16 cellular contexts compared by ENCODE assay signal in genomic region chr5:133735346-133735745, GRCh38.
A peak's percentile ranks its signal among the peaks of the same experiment; 100 is the strongest.
DNase-seq lines count a peak whose midpoint lies in the region; ATAC-seq and TF ChIP-seq lines count a peak whose summit lies in the region.
"Had no signal": no experiment of that assay in that cellular context is flagged by ENCODE, and none has a peak within 500 bp of the region (broad histone marks: within the 10 kb centered on the region; RNA-seq: fewer than 3 reads in every experiment).

No MANE protein-coding gene starts in this region.

- peaks cover 0 to 2% of the 10 kb centered on the region in 2 donors for H3K4me1 ChIP-seq in aorta (ENCODE audit: control insufficient read depth in 1 of 2, insufficient read depth in 2 of 2, low read length in 2 of 2)
- H3K4me1 ChIP-seq in Peyer's patch: no peaks in the 10 kb centered on the region
- H3K4me1 ChIP-seq: foreskin keratinocyte had no signal

- intact Hi-C loops in aorta (cut with DNase I): no loop called here

- DNase-seq in DMS153 (lab: John Stamatoyannopoulos, UW) (peak; percentile 6), DMS153 treated with DMSO at 0.1 percent for 48 hours (lab: John Stamatoyannopoulos, UW; ENCODE audit: unreplicated experiment) (no peak), SW480 (ENCODE audit: low spot score) (peak; percentile 52), glomerular endothelial cell (ENCODE audit: extremely low read depth, low read depth, low spot score) (peak; percentile 25), aorta (no peak), NCI-H187 treated with DMSO at 0.1 percent for 48 hours (lab: John Stamatoyannopoulos, UW) (no peak), Peyer's patch (no peak), NCI-H446 treated with DMSO at 0.1 percent for 48 hours (lab: John Stamatoyannopoulos, UW) (no peak)
- DNase-seq: activated CD8-positive, alpha-beta T cell treated with anti-CD3 and anti-CD28 coated beads for 36 hours; activated gamma-delta T cell treated with Interleukin-2 at 50 U/mL for 16 hours; Caco-2; foreskin keratinocyte; naive B cell had no signal

- ATAC-seq in aorta (ENCODE audit: low FRiP score): no peak
- ATAC-seq: activated CD8-positive, alpha-beta T cell treated with anti-CD3 and anti-CD28 coated beads for 36 hours; foreskin keratinocyte; sciatic nerve had no signal

- H3K4me3 ChIP-seq in aorta (ENCODE audit: low read length in 2 of 2): no peak overlapping the region
- H3K4me3 ChIP-seq in Peyer's patch: no peak overlapping the region
- H3K4me3 ChIP-seq: GM12878 had no signal

- no peak for TF ChIP-seq POLR2A in Peyer's patch (IDR thresholded peaks at IDR 0.05)

- H3K9me3 ChIP-seq in aorta (ENCODE audit: control insufficient read depth, low read length) (peaks cover under 1% of the 10 kb centered on the region), Peyer's patch (no peaks in the 10 kb centered on the region)
- H3K9me3 ChIP-seq: Caco-2 had no signal

- no peak for TF ChIP-seq CTCF in Peyer's patch (IDR thresholded peaks at IDR 0.05)

- peak overlapping the region; percentile 12 to 70 for H3K27ac ChIP-seq in aorta (ENCODE audit: low read depth in 1 of 2, low read length in 2 of 2)
- no peak overlapping the region for H3K27ac ChIP-seq in Peyer's patch
- H3K27ac ChIP-seq: 22Rv1, foreskin keratinocyte had no signal

- no peaks in the 10 kb centered on the region for H3K27me3 ChIP-seq in aorta (ENCODE audit: control insufficient read depth in 1 of 2, insufficient read depth in 2 of 2, low read length in 1 of 2)
- no peaks in the 10 kb centered on the region for H3K27me3 ChIP-seq in Peyer's patch

- H3K36me3 ChIP-seq in aorta (ENCODE audit: control insufficient read depth in 1 of 2, insufficient read depth in 2 of 2, low read length in 1 of 2): no peaks in the 10 kb centered on the region
- H3K36me3 ChIP-seq in Peyer's patch: no peaks in the 10 kb centered on the region

- 11 to 12% methylated on average over 9 of the region's 9 CpGs for WGBS in aorta, 2 donors

Comparison
In these comparisons a context has a peak if more than half of its experiments do, and no peak if none do; other contexts are left out.
1. DNase-seq: peak in DMS153 (single experiment), SW480 (single experiment) and glomerular endothelial cell (single experiment); none in DMS153 treated with DMSO at 0.1 percent for 48 hours (single experiment), aorta (0 of 2), NCI-H187 treated with DMSO at 0.1 percent for 48 hours (single experiment), Peyer's patch (0 of 3) and NCI-H446 treated with DMSO at 0.1 percent for 48 hours (single experiment).
2. H3K27ac ChIP-seq: peak in aorta (2 of 2); none in Peyer's patch (0 of 4).